9 cellular contexts compared by ENCODE assay signal in the genomic region with DNA sequence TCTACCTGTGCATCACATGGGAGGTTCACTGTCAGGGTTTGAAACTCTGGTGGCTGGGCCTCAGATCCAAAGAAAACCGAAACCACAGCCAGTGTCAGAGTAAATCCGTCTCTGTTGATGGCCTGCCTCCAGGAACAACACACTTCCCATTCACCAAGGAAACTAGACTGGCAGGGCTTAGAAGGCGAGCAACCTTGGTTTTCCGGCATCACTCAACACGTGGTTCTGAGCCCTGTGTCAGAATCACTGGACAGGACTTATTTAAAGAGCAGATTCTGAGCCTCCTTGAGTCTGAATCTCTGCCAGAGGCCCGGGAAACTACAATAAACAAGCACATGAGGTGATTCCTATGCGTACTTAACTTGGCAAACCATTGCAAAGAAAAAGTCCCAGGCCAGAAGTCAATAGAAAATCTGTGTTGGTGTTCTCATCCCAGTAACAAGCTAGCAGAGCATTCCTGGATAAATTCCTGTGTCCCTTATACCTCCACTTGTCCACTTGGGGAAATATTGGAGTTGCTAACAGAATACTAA.
DNase-seq lines count a peak whose midpoint lies in the region; ATAC-seq and TF ChIP-seq lines count a peak whose summit lies in the region.
"Had no signal": no experiment of that assay in that cellular context is flagged by ENCODE, and none has a peak within 500 bp of the region (broad histone marks: within the 10 kb centered on the region; RNA-seq: fewer than 3 reads in every experiment).

No MANE protein-coding gene starts in this region.

- no peaks in the 10 kb centered on the region for H3K9me3 ChIP-seq in prostate gland
- H3K9me3 ChIP-seq in BE2C = no peaks in the 10 kb centered on the region

- H3K4me1 ChIP-seq in prostate gland (replicated peaks) = no peaks in the 10 kb centered on the region
- H3K4me1 ChIP-seq in BE2C = no peaks in the 10 kb centered on the region

- WGBS in prostate gland = 12% methylated on average over 7 of the region's 7 CpGs

- TF ChIP-seq POLR2A in prostate gland (IDR thresholded peaks at IDR 0.05) = no peak

- ATAC-seq in Right ventricle myocardium superior (ENCODE audit: poor library complexity) (peak; percentile 76), GM18867 (IDR thresholded peaks at IDR 0.05; ENCODE audit: unreplicated experiment) (no peak), GM18909 (IDR thresholded peaks at IDR 0.05; ENCODE audit: poor library complexity, unreplicated experiment) (no peak)
- ATAC-seq: activated CD8-positive, alpha-beta memory T cell treated with anti-CD3 and anti-CD28 coated beads, Interleukin-2, amount 10 ng/mL, durations not matched to agents 7 days and 5 days had no signal

- peak overlapping the region; percentile 63 to 70 for H3K27ac ChIP-seq in prostate gland

- H3K36me3 ChIP-seq in prostate gland (no peaks in the 10 kb centered on the region), BE2C (no peaks in the 10 kb centered on the region)

- intact Hi-C loops in Right ventricle myocardium superior (cut with DNase I) (no loop called here), prostate gland (cut with DNase I) (loop anchor here (10.0 kb wide), 1 partner anchor 72 kb away; a partner anchor contains a TSS)

- DNase-seq in AG20443 (ENCODE audit: low spot score) = peak; percentile 70
- DNase-seq in Right ventricle myocardium superior = no peak
- peak; percentile 68 for DNase-seq in prostate gland (ENCODE audit: low spot score)
- DNase-seq in BE2C = no peak
- no peak for DNase-seq in NCI-H2171 (lab: John Stamatoyannopoulos, UW)
- DNase-seq: activated CD8-positive, alpha-beta memory T cell treated with anti-CD3 and anti-CD28 coated beads, Interleukin-2, amount 10 ng/mL, durations not matched to agents 7 days and 5 days had no signal

- no peak for TF ChIP-seq CTCF in WI38 (IDR thresholded peaks at IDR 0.05; ENCODE audit: low read depth, low read length)
- no peak for TF ChIP-seq CTCF in prostate gland (IDR thresholded peaks at IDR 0.05)
- TF ChIP-seq CTCF in BE2C (IDR thresholded peaks at IDR 0.05; ENCODE audit: low read depth, low read length) = no peak

- H3K27me3 ChIP-seq in prostate gland (replicated peaks; ENCODE audit: insufficient read depth) (no peaks in the 10 kb centered on the region), BE2C (no peaks in the 10 kb centered on the region)

- peak overlapping the region; percentile 35 for H3K4me3 ChIP-seq in WI38 (ENCODE audit: low read depth, low read length)
- H3K4me3 ChIP-seq in prostate gland = no peak overlapping the region
- no peak overlapping the region for H3K4me3 ChIP-seq in BE2C (ENCODE audit: low read depth, low read length)

Comparison
In these comparisons a context has a peak if more than half of its experiments do, and no peak if none do; other contexts are left out.
1. DNase-seq: peak in AG20443 (single experiment) and prostate gland (single experiment); none in Right ventricle myocardium superior (single experiment), BE2C (single experiment) and NCI-H2171 (single experiment).